In genomic region chr18:46042571-46043123, GRCh38 we compare ENCODE assay signal across 10 cellular contexts. TPM values are rescaled to one million over a fixed set of nuclear protein-coding genes. Genes with fewer than 3 reads are reported as not detected.
DNase-seq lines count a peak whose midpoint lies in the region; ATAC-seq, FAIRE-seq and TF ChIP-seq lines count a peak whose summit lies in the region.
"Had no signal": no experiment of that assay in that cellular context is flagged by ENCODE, and none has a peak within 500 bp of the region (broad histone marks: within the 10 kb centered on the region; RNA-seq: fewer than 3 reads in every experiment).

No MANE protein-coding gene starts in this region.

- CTCF ChIA-PET in RWPE1 (lab: Yijun Ruan, JAX), result no interaction called here
- CTCF ChIA-PET in H1 (lab: Charles Lee; ENCODE audit: partially characterized antibody), result interaction anchor here (0.7 to 2.3 kb wide), 4 partner anchors 9 to 378 kb away, joined by 3 to 6 read pairs (median 4); no protein-coding TSS in a partner anchor

- H3K18ac ChIP-seq in H1 (ENCODE audit: extremely low read depth, low read length), result no peak overlapping the region

- H4K20me1 ChIP-seq in H1 (replicated peaks in 1 of 2; ENCODE audit: control insufficient read depth in 1 of 2, insufficient read depth in 2 of 2, low read length in 2 of 2), result no peaks in the 10 kb centered on the region

- no peak overlapping the region for H2BK120ac ChIP-seq in H1 (replicated peaks; ENCODE audit: low read depth, low read length)

- no peak for TF ChIP-seq RAD21 in H1 (IDR thresholded peaks at IDR 0.05 in 1 of 2, conservative IDR thresholded peaks at IDR 0.05 in 1 of 2; ENCODE audit: low read depth in 2 of 2, low read length in 2 of 2)

- H4K91ac ChIP-seq in H1 (replicated peaks; ENCODE audit: insufficient read length, low read length), result no peak overlapping the region

- ATAC-seq in sciatic nerve (peak; percentile 76), HG03175 (IDR thresholded peaks at IDR 0.05; ENCODE audit: unreplicated experiment) (no peak), HG02759 (IDR thresholded peaks at IDR 0.05; ENCODE audit: unreplicated experiment) (no peak)

- H3K9me3 ChIP-seq in H1 (ENCODE audit: insufficient read depth in 2 of 2, low read depth in 1 of 2, low read length in 1 of 2), result no peaks in the 10 kb centered on the region

- H3K36me3 ChIP-seq in H1 (ENCODE audit: control insufficient read depth in 2 of 4, insufficient read depth in 4 of 4, low read length in 3 of 4), result no peaks in the 10 kb centered on the region

- H2BK15ac ChIP-seq in H1 (ENCODE audit: low read length), result no peak overlapping the region

- intact Hi-C loops in sciatic nerve (cut with DNase I), result no loop called here

- no peak overlapping the region for H2BK5ac ChIP-seq in H1 (ENCODE audit: low read depth, low read length)

- H3K23ac ChIP-seq in H1 (ENCODE audit: insufficient read length), result no peak overlapping the region

- no peak overlapping the region for H4K5ac ChIP-seq in H1 (ENCODE audit: insufficient read length, low read depth, low read length)

- no peaks in the 10 kb centered on the region for H3K27me3 ChIP-seq in H1 (replicated peaks in 1 of 4; ENCODE audit: control insufficient read depth in 3 of 4, extremely low read depth in 1 of 4, insufficient read depth in 3 of 4, low read length in 3 of 4)

- no peaks in the 10 kb centered on the region for H3K79me1 ChIP-seq in H1 (ENCODE audit: low read depth, low read length)

- no peak overlapping the region for H4K8ac ChIP-seq in H1 (ENCODE audit: extremely low read depth, insufficient read depth, low read length)

- no peak overlapping the region for H3K4ac ChIP-seq in H1 (replicated peaks; ENCODE audit: insufficient read length, low read depth, low read length)

- no peak overlapping the region for H3K56ac ChIP-seq in H1 (replicated peaks; ENCODE audit: insufficient read length, low read depth, low read length)

- TF ChIP-seq CTCF in RWPE1 (conservative IDR thresholded peaks at IDR 0.05; ENCODE audit: low read depth) (no peak), H1 (IDR thresholded peaks at IDR 0.05; ENCODE audit: control extremely low read depth in 1 of 3, insufficient read depth in 1 of 3, low read depth in 1 of 3, low read length in 3 of 3) (no peak)

- H3K9ac ChIP-seq in H1 (replicated peaks in 1 of 4; ENCODE audit: extremely low read depth in 1 of 4, low read depth in 3 of 4, low read length in 3 of 4), result no peak overlapping the region
- H3K9ac ChIP-seq: parathyroid adenoma had no signal

- 73% methylated on average over 3 of the region's 3 CpGs; no CpG with 5 or more reads in 1 of the 2 experiments for WGBS in H1 (ENCODE audit: extremely low coverage in 1 of 2, insufficient coverage in 1 of 2, insufficient read length in 1 of 2, insufficient replicate concordance in 2 of 2, low coverage in 1 of 2, low lambda C conversion rate in 2 of 2, missing lambda C conversion rate in 1 of 2), 2 experiments

- DNase-seq in activated CD8-positive, alpha-beta memory T cell treated with anti-CD3 and anti-CD28 coated beads for 24 hours, result peak; percentile 65
- DNase-seq in activated CD8-positive, alpha-beta memory T cell treated with anti-CD3 and anti-CD28 coated beads, Interleukin-2, amount 50 U/mL, for 48 hours, result no peak
- peak; percentile 33 for DNase-seq in RWPE1 (ENCODE audit: low spot score)
- DNase-seq in H1 (ENCODE audit: low read depth in 1 of 2, low spot score in 2 of 2), result no peak
- DNase-seq in sciatic nerve (ENCODE audit: low spot score), result no peak
- no peak for DNase-seq in dermis blood vessel endothelial cell

- no peak for FAIRE-seq in H1 (lab: Jason Lieb, UNC)
- FAIRE-seq: endometrium had no signal

- H3K14ac ChIP-seq in H1 (ENCODE audit: insufficient read length), result no peak overlapping the region

- H2AK5ac ChIP-seq in H1 (ENCODE audit: low read depth, low read length), result no peak overlapping the region

- POLR2A ChIA-PET in RWPE1 (lab: Yijun Ruan, JAX; ENCODE audit: low non-redundant PET), result no interaction called here
- POLR2A ChIA-PET in H1 (lab: Charles Lee; ENCODE audit: partially characterized antibody), result interaction anchor here (1.0 kb wide), 1 partner anchor 88 kb away, joined by 3 read pairs; no protein-coding TSS in a partner anchor

- TF ChIP-seq POLR2A in H1 (IDR thresholded peaks at IDR 0.05; ENCODE audit: control extremely low read depth in 1 of 2, low read depth in 2 of 2, low read length in 2 of 2), result no peak

- peak overlapping the region; percentile 42; the same call in 1 of the 2 replicates for H2BK12ac ChIP-seq in H1 (ENCODE audit: low read depth, low read length)

- H3K4me2 ChIP-seq in H1 (ENCODE audit: insufficient read depth in 1 of 2, low read depth in 2 of 2, low read length in 2 of 2), result 0 out of 4 replicates have a peak overlapping the region, but pooled peaks of 1 of the 2 experiments have one; percentile 24

- no peaks in the 10 kb centered on the region for H3K23me2 ChIP-seq in H1 (ENCODE audit: low read depth, low read length)

- H3K4me1 ChIP-seq in H1 (replicated peaks in 1 of 4; ENCODE audit: control insufficient read depth in 3 of 4, insufficient read depth in 4 of 4, low read length in 3 of 4), result peaks cover 0 to 8% (median 2%) of the 10 kb centered on the region in 4 experiments; a peak in 2 of 7 replicates
- H3K4me1 ChIP-seq: parathyroid adenoma had no signal

- TF ChIP-seq EP300 in H1 (IDR thresholded peaks at IDR 0.05; ENCODE audit: borderline replicate concordance in 1 of 2, low read depth in 2 of 2, low read length in 2 of 2), result no peak

- H2AFZ ChIP-seq in H1 (ENCODE audit: low read length), result no peak overlapping the region
- H2AFZ ChIP-seq: parathyroid adenoma had no signal

- H2BK20ac ChIP-seq in H1 (ENCODE audit: low read length), result no peak overlapping the region

- no peaks in the 10 kb centered on the region for H3K79me2 ChIP-seq in H1 (ENCODE audit: control insufficient read depth in 1 of 2, insufficient read depth in 2 of 2, low read length in 2 of 2)
- H3K79me2 ChIP-seq: parathyroid adenoma had no signal

- H3K27ac ChIP-seq in RWPE1 (no peak overlapping the region), H1 (ENCODE audit: low read depth, low read length) (no peak overlapping the region)
- H3K27ac ChIP-seq: parathyroid adenoma had no signal

- H3K4me3 ChIP-seq in H1 (ENCODE audit: extremely low read depth in 1 of 4, insufficient read depth in 2 of 4, low read depth in 3 of 4, low read length in 4 of 4), result no peak overlapping the region

TF ChIP-seq in H1, 55 proteins besides CTCF, POLR2A, EP300 and RAD21 (continues in another document):
- TF ChIP-seq TCF12 (IDR thresholded peaks at IDR 0.05; ENCODE audit: low read depth, low read length) (no peak), POU5F1 (IDR thresholded peaks at IDR 0.05; ENCODE audit: low read depth, low read length) (no peak), PHF8 (conservative IDR thresholded peaks at IDR 0.05; ENCODE audit: low read depth, low read length) (no peak), RXRA (IDR thresholded peaks at IDR 0.05; ENCODE audit: insufficient read depth, low read depth, low read length) (no peak)

RNA-seq across cellular contexts. Expression of gene PSTPIP2, which starts 29.4 kb away (rescaled TPM):
- total RNA-seq in H1 (2021; fragmentation: NEBNext Ultra II Directional; extraction: Animal tissue kit (Norgen Biotek cat#: 25700)), result 2.4 and 2.7 TPM in 2 replicates
- 0.93 and 1.8 TPM in 2 replicates for polyA plus RNA-seq in H1 (2011; rRNA removed)
- polyA plus RNA-seq in H1 (2011; cell fraction: cytosol; rRNA removed), result 1.6 TPM
- polyA plus RNA-seq in H1 (2011; cell fraction: nucleus; rRNA removed), result 1.2 TPM
- 1.1 to 2.5 TPM (median 1.3 TPM) in 4 replicates for polyA plus RNA-seq in H1 (2012, experiment 1 of 2)
- polyA plus RNA-seq in H1 (2012, experiment 2 of 2), result 0.22 TPM
- polyA plus RNA-seq in H1 (2013, experiment 1 of 2), result 2.6 TPM
- polyA plus RNA-seq in H1 (2013, experiment 2 of 2), result 2.6 TPM
- 1.1 and 1.3 TPM in 2 replicates for polyA minus RNA-seq in H1 (2011; rRNA and poly(A)+ RNA removed)
- polyA minus RNA-seq in H1 (2011; cell fraction: cytosol; rRNA and poly(A)+ RNA removed), result 3.2 TPM
- 2.3 TPM for polyA minus RNA-seq in H1 (2011; cell fraction: nucleus; rRNA and poly(A)+ RNA removed)
- total RNA-seq in sciatic nerve (10.0 TPM), dermis blood vessel endothelial cell (0.56 and 0.68 TPM in 2 replicates)

RNA-seq across cellular contexts. Expression of gene ATP5F1A, which starts 55.4 kb away (rescaled TPM):
- total RNA-seq in H1 (2021; fragmentation: NEBNext Ultra II Directional; extraction: Animal tissue kit (Norgen Biotek cat#: 25700)), result 669 and 685 TPM in 2 replicates
- polyA plus RNA-seq in H1 (2011; rRNA removed), result 796 and 970 TPM in 2 replicates
- 1,314 TPM for polyA plus RNA-seq in H1 (2011; cell fraction: cytosol; rRNA removed)
- polyA plus RNA-seq in H1 (2011; cell fraction: nucleus; rRNA removed), result 497 TPM
- 617 to 814 TPM (median 732 TPM) in 4 replicates for polyA plus RNA-seq in H1 (2012, experiment 1 of 2)
- 128 TPM for polyA plus RNA-seq in H1 (2012, experiment 2 of 2)
- polyA plus RNA-seq in H1 (2013, experiment 1 of 2), result 353 TPM
- polyA plus RNA-seq in H1 (2013, experiment 2 of 2), result 337 TPM
- 1,058 and 1,152 TPM in 2 replicates for polyA minus RNA-seq in H1 (2011; rRNA and poly(A)+ RNA removed)
- polyA minus RNA-seq in H1 (2011; cell fraction: cytosol; rRNA and poly(A)+ RNA removed), result 466 TPM
- 236 TPM for polyA minus RNA-seq in H1 (2011; cell fraction: nucleus; rRNA and poly(A)+ RNA removed)
- 200 TPM for total RNA-seq in sciatic nerve
- 911 and 931 TPM in 2 replicates for total RNA-seq in dermis blood vessel endothelial cell

Comparison
In these comparisons a context has a peak if more than half of its experiments do, and no peak if none do; other contexts are left out.
1. DNase-seq: peak in activated CD8-positive, alpha-beta memory T cell treated with anti-CD3 and anti-CD28 coated beads for 24 hours (single experiment) and RWPE1 (single experiment); none in activated CD8-positive, alpha-beta memory T cell treated with anti-CD3 and anti-CD28 coated beads, Interleukin-2, amount 50 U/mL, for 48 hours (single experiment), H1 (0 of 2), sciatic nerve (single experiment) and dermis blood vessel endothelial cell (single experiment).